10 cellular contexts compared by ENCODE assay signal in the genomic region with DNA sequence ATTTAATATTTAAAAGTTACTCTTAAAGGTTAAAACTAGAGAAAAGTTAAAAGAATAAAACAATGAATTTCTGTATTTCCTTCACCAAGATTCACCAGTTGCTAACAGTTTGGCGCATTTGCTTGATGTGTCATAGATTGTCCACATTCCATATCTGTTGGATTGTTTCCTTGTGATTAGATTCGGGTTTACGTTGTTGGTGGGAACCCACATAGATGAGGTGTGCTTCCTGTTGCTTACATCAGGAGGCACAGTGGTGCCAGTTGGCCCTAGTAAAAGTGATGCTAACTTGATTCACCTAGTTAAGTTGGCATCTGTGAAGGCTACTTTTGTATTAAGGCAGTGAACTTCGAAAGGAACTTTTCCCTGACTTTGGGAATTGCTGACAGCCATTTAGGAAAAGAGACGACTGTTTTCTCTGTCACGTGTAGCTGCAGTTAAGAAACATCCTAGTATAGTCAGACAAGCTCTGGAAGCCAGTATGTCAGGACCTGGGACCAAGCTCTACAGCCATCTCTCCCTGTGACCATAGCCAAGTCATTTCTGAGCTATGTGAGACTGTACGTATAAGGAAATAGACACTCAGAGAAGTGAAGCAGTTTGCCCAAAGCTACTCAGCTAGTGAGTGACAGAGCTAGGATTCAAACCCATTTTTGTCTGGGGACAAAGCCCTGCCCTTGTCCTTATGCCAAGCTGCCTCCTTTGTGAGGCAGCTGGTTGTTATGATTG. TPM values are rescaled to one million over a fixed set of nuclear protein-coding genes. Genes with fewer than 3 reads are reported as not detected.
DNase-seq lines count a peak whose midpoint lies in the region; ATAC-seq and TF ChIP-seq lines count a peak whose summit lies in the region.
"Had no signal": no experiment of that assay in that cellular context is flagged by ENCODE, and none has a peak within 500 bp of the region (broad histone marks: within the 10 kb centered on the region; RNA-seq: fewer than 3 reads in every experiment).

No MANE protein-coding gene starts in this region.

- peak; percentile 75 for ATAC-seq in central memory CD8-positive, alpha-beta T cell (replicated peaks; ENCODE audit: extremely low read depth, poor library complexity, severe bottlenecking)
- no peak for ATAC-seq in GM21447 (IDR thresholded peaks at IDR 0.05; ENCODE audit: unreplicated experiment)

- no peaks in the 10 kb centered on the region for H3K27me3 Mint-ChIP-seq in central memory CD8-positive, alpha-beta T cell

- H3K4me1 Mint-ChIP-seq in central memory CD8-positive, alpha-beta T cell = peaks cover 50% of the 10 kb centered on the region

- no peak for TF ChIP-seq CTCF in C4-2B (conservative IDR thresholded peaks at IDR 0.05)

- peak overlapping the region; percentile 10 for H3K27ac Mint-ChIP-seq in central memory CD8-positive, alpha-beta T cell (ENCODE audit: low read depth)

- no peak overlapping the region for H3K4me3 Mint-ChIP-seq in central memory CD8-positive, alpha-beta T cell

- DNase-seq in NCI-H226 (peak; percentile 97), myocyte (ENCODE audit: low read depth) (peak; percentile 47), NCI-H82 (lab: John Stamatoyannopoulos, UW) (no peak), NCI-H187 treated with DMSO at 0.1 percent for 48 hours (lab: John Stamatoyannopoulos, UW) (no peak), SHP77 (lab: John Stamatoyannopoulos, UW) (no peak)
- no peak for DNase-seq in central memory CD8-positive, alpha-beta T cell (ENCODE audit: low spot score in 2 of 2)
- DNase-seq: activated CD4-positive, CD25-positive, alpha-beta regulatory T cell; effector memory CD4-positive, alpha-beta T cell had no signal

- no peaks in the 10 kb centered on the region for H3K9me3 Mint-ChIP-seq in central memory CD8-positive, alpha-beta T cell

- peak overlapping the region; percentile 67 for H3K27ac ChIP-seq in C4-2B

- peaks cover 6% of the 10 kb centered on the region for H3K36me3 Mint-ChIP-seq in central memory CD8-positive, alpha-beta T cell (ENCODE audit: insufficient read depth)

RNA-seq across cellular contexts. Expression of a gene that starts 49.0 kb away (rescaled TPM):
- total RNA-seq in myocyte = 9.4 and 20.0 TPM in 2 replicates
- polyA plus RNA-seq in myocyte (2012) = 34.1 TPM

Comparison
In these comparisons a context has a peak if more than half of its experiments do, and no peak if none do; other contexts are left out.
1. DNase-seq: peak in NCI-H226 (single experiment) and myocyte (single experiment); none in central memory CD8-positive, alpha-beta T cell (0 of 2), NCI-H82 (single experiment), NCI-H187 treated with DMSO at 0.1 percent for 48 hours (single experiment) and SHP77 (0 of 2).